24 cellular contexts compared by ENCODE assay signal in genomic region chr10:104033966-104034365, GRCh38. TPM values are rescaled to one million over a fixed set of nuclear protein-coding genes. Genes with fewer than 3 reads are reported as not detected.
DNase-seq lines count a peak whose midpoint lies in the region; ATAC-seq and TF ChIP-seq lines count a peak whose summit lies in the region.
"Had no signal": no experiment of that assay in that cellular context is flagged by ENCODE, and none has a peak within 500 bp of the region (broad histone marks: within the 10 kb centered on the region; RNA-seq: fewer than 3 reads in every experiment).

No MANE protein-coding gene starts in this region.

- H3K9me3 Mint-ChIP-seq in activated CD4-positive, alpha-beta T cell treated with anti-CD3 and anti-CD28 coated beads, Interleukin-2, amount 10 ng/mL, durations not matched to agents 24 days and 14 days, result no peaks in the 10 kb centered on the region
- no peaks in the 10 kb centered on the region for H3K9me3 Mint-ChIP-seq in stimulated activated effector memory CD8-positive, alpha-beta T cell treated with anti-CD3 and anti-CD28 coated beads, Interleukin-12 subunit alpha, Interleukin-12 subunit beta, amount 100 ng/mL, for 72 hours
- no peaks in the 10 kb centered on the region for H3K9me3 Mint-ChIP-seq in activated CD4-positive, alpha-beta memory T cell treated with anti-CD3 and anti-CD28 coated beads for 36 hours
- H3K9me3 Mint-ChIP-seq: T-helper 2 cell treated with Interferon-gamma antibody and Interleukin-4, amounts not matched to agents 5 μg/mL and 100 μg/mL, for 36 hours had no signal

- CTCF ChIA-PET in RWPE1 (lab: Yijun Ruan, JAX), result no interaction called here
- CTCF ChIA-PET in activated CD4-positive, alpha-beta memory T cell treated with anti-CD3 and anti-CD28 coated beads for 36 hours (lab: Charles Lee), result interaction anchor here (1.3 kb wide), 1 partner anchor 240 kb away, joined by 4 read pairs; no protein-coding TSS in a partner anchor

- POLR2A ChIA-PET in RWPE1 (lab: Yijun Ruan, JAX; ENCODE audit: low non-redundant PET), result no interaction called here
- POLR2A ChIA-PET in activated CD4-positive, alpha-beta memory T cell treated with anti-CD3 and anti-CD28 coated beads for 36 hours (lab: Charles Lee), result no interaction called here

- no peak for ATAC-seq in stimulated activated effector memory CD8-positive, alpha-beta T cell treated with anti-CD3 and anti-CD28 coated beads, Interleukin-12 subunit alpha, Interleukin-12 subunit beta, amount 100 ng/mL, for 72 hours

- H3K27ac ChIP-seq in RWPE1, result peak overlapping the region; percentile 60
- H3K27ac ChIP-seq: 22Rv1, colonic mucosa, epithelial cell of prostate, sigmoid colon had no signal

- no peaks in the 10 kb centered on the region for H3K27me3 Mint-ChIP-seq in activated CD4-positive, alpha-beta T cell treated with anti-CD3 and anti-CD28 coated beads, Interleukin-2, amount 10 ng/mL, durations not matched to agents 24 days and 14 days
- no peaks in the 10 kb centered on the region for H3K27me3 Mint-ChIP-seq in activated CD4-positive, alpha-beta memory T cell treated with anti-CD3 and anti-CD28 coated beads for 36 hours
- H3K27me3 Mint-ChIP-seq: activated naive CD8-positive, alpha-beta T cell had no signal

- no peaks in the 10 kb centered on the region for H3K4me1 Mint-ChIP-seq in activated CD4-positive, alpha-beta T cell treated with anti-CD3 and anti-CD28 coated beads, Interleukin-2, amount 10 ng/mL, durations not matched to agents 24 days and 14 days
- peaks cover 9% of the 10 kb centered on the region for H3K4me1 Mint-ChIP-seq in stimulated activated effector memory CD8-positive, alpha-beta T cell treated with anti-CD3 and anti-CD28 coated beads, Interleukin-12 subunit alpha, Interleukin-12 subunit beta, amount 100 ng/mL, for 72 hours
- no peaks in the 10 kb centered on the region for H3K4me1 Mint-ChIP-seq in activated CD4-positive, alpha-beta memory T cell treated with anti-CD3 and anti-CD28 coated beads for 36 hours (ENCODE audit: low read depth)

- intact Hi-C loops in activated CD4-positive, alpha-beta T cell treated with anti-CD3 and anti-CD28 coated beads, Interleukin-2, amount 10 ng/mL, durations not matched to agents 24 days and 14 days (cut with micrococcal nuclease), result no loop called here
- intact Hi-C loops in head of caudate nucleus (cut with DNase I), result no loop called here
- intact Hi-C loops in activated CD4-positive, alpha-beta memory T cell treated with anti-CD3 and anti-CD28 coated beads for 36 hours (cut with micrococcal nuclease), result no loop called here

- no peak overlapping the region for H3K4me3 Mint-ChIP-seq in activated CD4-positive, alpha-beta T cell treated with anti-CD3 and anti-CD28 coated beads, Interleukin-2, amount 10 ng/mL, durations not matched to agents 24 days and 14 days
- H3K4me3 Mint-ChIP-seq in stimulated activated effector memory CD8-positive, alpha-beta T cell treated with anti-CD3 and anti-CD28 coated beads, Interleukin-12 subunit alpha, Interleukin-12 subunit beta, amount 100 ng/mL, for 72 hours, result no peak overlapping the region
- no peak overlapping the region for H3K4me3 Mint-ChIP-seq in activated CD4-positive, alpha-beta memory T cell treated with anti-CD3 and anti-CD28 coated beads for 36 hours
- H3K4me3 Mint-ChIP-seq: activated naive CD8-positive, alpha-beta T cell; T-helper 2 cell treated with Interferon-gamma antibody and Interleukin-4, amounts not matched to agents 5 μg/mL and 100 μg/mL, for 36 hours had no signal

- peaks cover 7% of the 10 kb centered on the region for H3K36me3 Mint-ChIP-seq in activated CD4-positive, alpha-beta T cell treated with anti-CD3 and anti-CD28 coated beads, Interleukin-2, amount 10 ng/mL, durations not matched to agents 24 days and 14 days (ENCODE audit: low read depth)
- H3K36me3 Mint-ChIP-seq in stimulated activated effector memory CD8-positive, alpha-beta T cell treated with anti-CD3 and anti-CD28 coated beads, Interleukin-12 subunit alpha, Interleukin-12 subunit beta, amount 100 ng/mL, for 72 hours, result peaks cover 46% of the 10 kb centered on the region
- H3K36me3 Mint-ChIP-seq in activated CD4-positive, alpha-beta memory T cell treated with anti-CD3 and anti-CD28 coated beads for 36 hours, result peaks cover 4% of the 10 kb centered on the region
- H3K36me3 Mint-ChIP-seq: activated naive CD8-positive, alpha-beta T cell had no signal

- H3K27ac Mint-ChIP-seq in activated CD4-positive, alpha-beta T cell treated with anti-CD3 and anti-CD28 coated beads, Interleukin-2, amount 10 ng/mL, durations not matched to agents 24 days and 14 days, result no peak overlapping the region
- peak overlapping the region; percentile 74 for H3K27ac Mint-ChIP-seq in stimulated activated effector memory CD8-positive, alpha-beta T cell treated with anti-CD3 and anti-CD28 coated beads, Interleukin-12 subunit alpha, Interleukin-12 subunit beta, amount 100 ng/mL, for 72 hours
- no peak overlapping the region for H3K27ac Mint-ChIP-seq in activated CD4-positive, alpha-beta memory T cell treated with anti-CD3 and anti-CD28 coated beads for 36 hours
- H3K27ac Mint-ChIP-seq: activated naive CD8-positive, alpha-beta T cell; T-helper 2 cell treated with Interferon-gamma antibody and Interleukin-4, amounts not matched to agents 5 μg/mL and 100 μg/mL, for 36 hours had no signal

- peak; percentile 53 for DNase-seq in activated CD4-positive, alpha-beta T cell treated with anti-CD3 and anti-CD28 coated beads, Interleukin-2, amount 10 ng/mL, durations not matched to agents 24 days and 14 days
- DNase-seq in activated CD4-positive, alpha-beta T cell treated with anti-CD3 and anti-CD28 coated beads, Interleukin-2, amount 50 U/mL, for 1 hour, result no peak
- DNase-seq in RWPE1 (ENCODE audit: low spot score) (no peak), head of caudate nucleus (peak in 36 of 42 donors; percentile 26 to 83 (median 55)), DMS79 treated with DMSO at 0.1 percent for 48 hours (lab: John Stamatoyannopoulos, UW) (no peak), HuH-7 (ENCODE audit: low spot score) (no peak)
- no peak for DNase-seq in stimulated activated effector memory CD8-positive, alpha-beta T cell treated with anti-CD3 and anti-CD28 coated beads, Interleukin-12 subunit alpha, Interleukin-12 subunit beta, amount 100 ng/mL, for 72 hours (ENCODE audit: low spot score in 2 of 2)
- no peak for DNase-seq in activated CD4-positive, alpha-beta memory T cell treated with anti-CD3 and anti-CD28 coated beads for 36 hours
- DNase-seq: activated CD4-positive, CD25-positive, alpha-beta regulatory T cell treated with anti-CD3 and anti-CD28 coated beads, Interleukin-2, amount 50 U/mL, for 72 hours; Calu3; colonic mucosa; effector CD8-positive, alpha-beta T cell; IMR-90; mesendoderm; NCI-H146; NCI-H226; NCI-H748 treated with DMSO at 0.1 percent for 48 hours; SHP77; sigmoid colon; stimulated activated CD4-positive, alpha-beta T cell treated with anti-CD3 and anti-CD28 coated beads, Interleukin-4, amount 100 ng/mL, for 24 hours had no signal

- TF ChIP-seq CTCF in RWPE1 (conservative IDR thresholded peaks at IDR 0.05; ENCODE audit: low read depth), result no peak

RNA-seq across cellular contexts. Expression of gene COL17A1, which starts 51.7 kb away (rescaled TPM):
- not detected in 2 replicates for total RNA-seq in activated CD4-positive, alpha-beta T cell treated with anti-CD3 and anti-CD28 coated beads, Interleukin-2, amount 10 ng/mL, durations not matched to agents 24 days and 14 days
- total RNA-seq in activated CD4-positive, alpha-beta memory T cell treated with anti-CD3 and anti-CD28 coated beads for 36 hours, result not detected
- total RNA-seq: sigmoid colon had no signal

Comparison
In these comparisons a context has a peak if more than half of its experiments do, and no peak if none do; other contexts are left out.
1. DNase-seq: peak in activated CD4-positive, alpha-beta T cell treated with anti-CD3 and anti-CD28 coated beads, Interleukin-2, amount 10 ng/mL, durations not matched to agents 24 days and 14 days (single experiment) and head of caudate nucleus (36 of 42); none in activated CD4-positive, alpha-beta T cell treated with anti-CD3 and anti-CD28 coated beads, Interleukin-2, amount 50 U/mL, for 1 hour (single experiment), RWPE1 (single experiment), stimulated activated effector memory CD8-positive, alpha-beta T cell treated with anti-CD3 and anti-CD28 coated beads, Interleukin-12 subunit alpha, Interleukin-12 subunit beta, amount 100 ng/mL, for 72 hours (0 of 2), activated CD4-positive, alpha-beta memory T cell treated with anti-CD3 and anti-CD28 coated beads for 36 hours (single experiment), DMS79 treated with DMSO at 0.1 percent for 48 hours (single experiment) and HuH-7 (single experiment).